Comparison of ENCODE assay signal across 16 cellular contexts in the genomic region with DNA sequence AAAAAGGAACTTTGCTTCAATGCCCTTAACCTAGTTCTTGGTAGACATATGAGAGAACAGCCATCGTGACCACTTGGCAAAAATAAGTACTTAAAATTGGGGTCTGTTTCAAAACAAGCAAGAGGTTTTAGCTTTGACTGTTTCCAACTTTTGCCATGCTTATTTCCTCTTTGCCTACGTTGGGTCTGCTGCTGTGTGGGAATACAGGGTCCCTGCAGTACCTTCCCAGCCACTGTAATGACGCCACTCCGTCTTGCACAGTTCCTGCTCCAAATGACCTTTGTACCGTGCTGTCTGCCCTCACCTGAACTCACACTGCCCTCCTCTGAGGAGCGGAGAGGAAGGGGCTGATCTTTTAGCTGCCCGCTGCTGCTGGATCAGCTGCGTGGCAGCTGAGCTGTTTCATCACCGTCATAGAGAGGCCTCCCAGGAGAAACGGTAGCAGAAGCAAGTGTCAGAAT.
DNase-seq lines count a peak whose midpoint lies in the region; ATAC-seq and TF ChIP-seq lines count a peak whose summit lies in the region.
"Had no signal": no experiment of that assay in that cellular context is flagged by ENCODE, and none has a peak within 500 bp of the region (broad histone marks: within the 10 kb centered on the region; RNA-seq: fewer than 3 reads in every experiment).

No MANE protein-coding gene starts in this region.

- H3K27ac ChIP-seq in body of pancreas (peak overlapping the region in 3 of 4 donors; percentile 3 to 48 (median 5)), hepatocyte (peak overlapping the region; percentile 65), psoas muscle (no peak overlapping the region)
- H3K27ac ChIP-seq in CD8-positive, alpha-beta memory T cell (ENCODE audit: low read depth, low read length), result no peak overlapping the region
- H3K27ac ChIP-seq: gastrocnemius medialis, prostate gland had no signal

- peak in 1 of 7 experiments; percentile 24 for TF ChIP-seq CTCF in body of pancreas (IDR thresholded peaks at IDR 0.05)
- TF ChIP-seq CTCF in hepatocyte (IDR thresholded peaks at IDR 0.05; ENCODE audit: poor library complexity), result no peak
- TF ChIP-seq CTCF in psoas muscle (IDR thresholded peaks at IDR 0.05), result no peak

- H3K36me3 Mint-ChIP-seq in CD8-positive, alpha-beta memory T cell, result peaks cover 0 to 19% (median 2%) of the 10 kb centered on the region in 3 donors

- H3K4me3 ChIP-seq in H7 (ENCODE audit: insufficient read depth, low read depth, low read length), result no peak overlapping the region
- H3K4me3 ChIP-seq in body of pancreas, result no peak overlapping the region
- H3K4me3 ChIP-seq in hepatocyte, result no peak overlapping the region
- H3K4me3 ChIP-seq in psoas muscle, result no peak overlapping the region
- no peak overlapping the region for H3K4me3 ChIP-seq in CD8-positive, alpha-beta memory T cell (ENCODE audit: low read length)
- H3K4me3 ChIP-seq: gastrocnemius medialis, lung, prostate gland had no signal

- no peak overlapping the region for H3K27ac Mint-ChIP-seq in CD8-positive, alpha-beta memory T cell
- H3K27ac Mint-ChIP-seq: activated naive CD4-positive, alpha-beta T cell treated with anti-CD3 and anti-CD28 coated beads for 36 hours; T-helper 17 cell had no signal

- WGBS in body of pancreas, 2 donors, result 19 to 25% methylated on average over 10 of the region's 10 CpGs
- 54% methylated on average over 10 of the region's 10 CpGs for WGBS in hepatocyte (ENCODE audit: low lambda C conversion rate, missing lambda C conversion rate)
- WGBS in psoas muscle, 3 donors, result 20 to 32% (median 30%) methylated on average over 10 of the region's 10 CpGs

- no peak overlapping the region for H2AFZ ChIP-seq in hepatocyte

- H3K79me2 ChIP-seq in hepatocyte, result no peaks in the 10 kb centered on the region

- POLR2A ChIA-PET in CD8-positive, alpha-beta memory T cell (lab: Charles Lee), result no interaction called here

- no peaks in the 10 kb centered on the region for H3K27me3 Mint-ChIP-seq in CD8-positive, alpha-beta memory T cell
- H3K27me3 Mint-ChIP-seq: T-helper 17 cell had no signal

- ATAC-seq in body of pancreas, result peak; percentile 96
- peak in 3 of 4 donors; percentile 48 to 52 (median 50) for ATAC-seq in psoas muscle
- ATAC-seq in GM18517 (IDR thresholded peaks at IDR 0.05; ENCODE audit: unreplicated experiment), result no peak
- ATAC-seq: T-helper 17 cell had no signal

- H3K27me3 ChIP-seq in H7 (ENCODE audit: control insufficient read depth, insufficient read depth, low read length), result no peaks in the 10 kb centered on the region
- no peaks in the 10 kb centered on the region for H3K27me3 ChIP-seq in body of pancreas
- no peaks in the 10 kb centered on the region for H3K27me3 ChIP-seq in hepatocyte
- H3K27me3 ChIP-seq in psoas muscle (ENCODE audit: insufficient read depth in 3 of 3, low read length in 2 of 3), result no peaks in the 10 kb centered on the region
- no peaks in the 10 kb centered on the region for H3K27me3 ChIP-seq in CD8-positive, alpha-beta memory T cell (ENCODE audit: insufficient read depth, low read length, poor library complexity, severe bottlenecking)
- H3K27me3 ChIP-seq: gastrocnemius medialis had no signal

- intact Hi-C loops in body of pancreas (cut with DNase I) (no loop called here), psoas muscle (cut with DNase I) (no loop called here)

- no peak for TF ChIP-seq POLR2A in body of pancreas (IDR thresholded peaks at IDR 0.05)

- peak overlapping the region; percentile 49 for H3K4me2 ChIP-seq in hepatocyte

- DNase-seq in H7, result peak; percentile 46
- DNase-seq in body of pancreas, result peak; percentile 69 to 78 (median 74)
- peak; percentile 81 for DNase-seq in hepatocyte (ENCODE audit: low spot score)
- no peak for DNase-seq in psoas muscle
- no peak for DNase-seq in CD8-positive, alpha-beta memory T cell
- DNase-seq in NCI-H82 treated with DMSO at 0.1 percent for 48 hours (lab: John Stamatoyannopoulos, UW; ENCODE audit: unreplicated experiment), result no peak
- no peak for DNase-seq in stimulated activated CD4-positive, alpha-beta T cell treated with anti-CD3 and anti-CD28 coated beads, Interleukin-1b, Interleukin-23, amount 100 ng/mL, for 48 hours
- DNase-seq: activated naive CD4-positive, alpha-beta T cell treated with anti-CD3 and anti-CD28 coated beads for 36 hours; C1 segment of cervical spinal cord; GF-D8; NCI-H2107; T-helper 17 cell had no signal

- CTCF ChIA-PET in CD8-positive, alpha-beta memory T cell (lab: Charles Lee), result no interaction called here

- H3K9me3 ChIP-seq in body of pancreas (no peaks in the 10 kb centered on the region), hepatocyte (ENCODE audit: low read depth) (no peaks in the 10 kb centered on the region), psoas muscle (no peaks in the 10 kb centered on the region)
- no peaks in the 10 kb centered on the region for H3K9me3 ChIP-seq in CD8-positive, alpha-beta memory T cell (ENCODE audit: low read length)
- H3K9me3 ChIP-seq: gastrocnemius medialis, prostate gland had no signal

- no peak overlapping the region for H3K4me3 Mint-ChIP-seq in CD8-positive, alpha-beta memory T cell
- H3K4me3 Mint-ChIP-seq: activated naive CD4-positive, alpha-beta T cell treated with anti-CD3 and anti-CD28 coated beads for 36 hours; T-helper 17 cell had no signal

- no peaks in the 10 kb centered on the region for H3K4me1 Mint-ChIP-seq in CD8-positive, alpha-beta memory T cell
- H3K4me1 Mint-ChIP-seq: T-helper 17 cell had no signal

- H4K20me1 ChIP-seq in hepatocyte (ENCODE audit: insufficient read depth, poor library complexity, severe bottlenecking), result no peaks in the 10 kb centered on the region

- no peaks in the 10 kb centered on the region for H3K36me3 ChIP-seq in H7 (replicated peaks; ENCODE audit: control insufficient read depth, insufficient read depth, low read length)
- H3K36me3 ChIP-seq in body of pancreas (replicated peaks in 1 of 2; ENCODE audit: insufficient read depth in 1 of 2, low read depth in 2 of 2), result peaks cover 0 to 3% of the 10 kb centered on the region in 2 donors
- H3K36me3 ChIP-seq in hepatocyte (replicated peaks; ENCODE audit: insufficient read depth, low read depth), result no peaks in the 10 kb centered on the region
- H3K36me3 ChIP-seq in psoas muscle (ENCODE audit: insufficient read depth in 1 of 2, low read depth in 1 of 2), result peaks cover 0 to 31% of the 10 kb centered on the region in 2 donors
- H3K36me3 ChIP-seq in CD8-positive, alpha-beta memory T cell (ENCODE audit: insufficient read depth, low read length), result no peaks in the 10 kb centered on the region
- H3K36me3 ChIP-seq: gastrocnemius medialis had no signal

- H3K4me1 ChIP-seq in body of pancreas, result peaks cover 11% of the 10 kb centered on the region
- H3K4me1 ChIP-seq in hepatocyte (ENCODE audit: insufficient read depth), result no peaks in the 10 kb centered on the region
- peaks cover 5% of the 10 kb centered on the region for H3K4me1 ChIP-seq in psoas muscle
- no peaks in the 10 kb centered on the region for H3K4me1 ChIP-seq in CD8-positive, alpha-beta memory T cell (ENCODE audit: insufficient read depth, low read length)
- H3K4me1 ChIP-seq: gastrocnemius medialis, prostate gland had no signal

- H3K9me2 ChIP-seq in hepatocyte (replicated peaks; ENCODE audit: insufficient read depth), result no peaks in the 10 kb centered on the region

- H3K9me3 Mint-ChIP-seq in CD8-positive, alpha-beta memory T cell, result no peaks in the 10 kb centered on the region
- H3K9me3 Mint-ChIP-seq: activated naive CD4-positive, alpha-beta T cell treated with anti-CD3 and anti-CD28 coated beads for 36 hours had no signal

Comparison
In these comparisons a context has a peak if more than half of its experiments do, and no peak if none do; other contexts are left out.
1. DNase-seq: peak in H7 (single experiment), body of pancreas (4 of 4) and hepatocyte (single experiment); none in psoas muscle (0 of 2), CD8-positive, alpha-beta memory T cell (0 of 5), NCI-H82 treated with DMSO at 0.1 percent for 48 hours (single experiment) and stimulated activated CD4-positive, alpha-beta T cell treated with anti-CD3 and anti-CD28 coated beads, Interleukin-1b, Interleukin-23, amount 100 ng/mL, for 48 hours (single experiment).
2. H3K27ac ChIP-seq: peak in body of pancreas (3 of 4) and hepatocyte (single experiment); none in psoas muscle (single experiment) and CD8-positive, alpha-beta memory T cell (single experiment).